ENCODE assay signal across 7 cellular contexts in the genomic region with DNA sequence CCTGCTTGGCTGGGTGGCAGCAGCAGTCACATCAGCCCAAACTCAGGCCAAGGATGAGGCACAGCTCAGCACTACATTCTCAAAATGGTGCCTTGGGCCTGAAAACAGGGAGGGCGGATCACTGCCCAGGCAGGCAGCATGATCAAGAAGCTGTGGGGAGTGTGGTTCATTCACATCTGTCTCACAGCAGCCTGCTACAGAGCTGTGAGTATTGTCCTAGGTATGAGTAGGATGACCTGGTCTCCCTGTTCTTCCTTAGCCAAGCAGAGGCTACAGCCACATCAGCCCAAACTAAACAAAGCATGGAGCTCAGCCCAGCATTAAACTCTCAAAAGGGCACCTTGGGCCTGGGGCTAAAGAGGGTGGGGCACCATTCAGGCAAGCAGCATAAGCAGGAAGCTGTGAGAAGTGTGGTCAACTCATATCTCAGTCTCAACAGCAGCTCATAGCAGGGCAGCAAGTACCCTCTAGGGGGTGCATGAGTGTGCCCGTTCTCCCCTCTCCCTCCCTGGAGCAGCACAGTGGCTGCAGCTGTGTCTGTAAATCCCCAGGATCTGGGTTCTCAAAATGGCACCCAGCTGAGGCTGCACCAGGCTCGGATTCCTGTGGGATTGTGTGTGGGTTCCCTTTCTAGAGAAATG.
A peak's percentile ranks its signal among the peaks of the same experiment; 100 is the strongest.
DNase-seq lines count a peak whose midpoint lies in the region; ATAC-seq and TF ChIP-seq lines count a peak whose summit lies in the region.

No MANE protein-coding gene starts in this region.

- peaks cover 9% of the 10 kb centered on the region; the same call in 1 of the 2 replicates for H3K4me1 ChIP-seq in MM.1S (ENCODE audit: low read length)

- no peaks in the 10 kb centered on the region for H3K79me2 ChIP-seq in MM.1S (ENCODE audit: low read length)

- peaks cover 15% of the 10 kb centered on the region for H3K4me1 Mint-ChIP-seq in activated CD8-positive, alpha-beta T cell treated with anti-CD3 and anti-CD28 coated beads, Interleukin-2, amount 10 ng/mL, durations not matched to agents 7 days and 5 days (ENCODE audit: low read depth)

- no peaks in the 10 kb centered on the region for H3K36me3 ChIP-seq in MM.1S (replicated peaks; ENCODE audit: insufficient read depth, low read length)

- no peaks in the 10 kb centered on the region for H3F3A ChIP-seq in MM.1S (ENCODE audit: insufficient read depth, low read length)

- no peaks in the 10 kb centered on the region for H3K9me3 ChIP-seq in MM.1S (replicated peaks; ENCODE audit: insufficient read depth, low read length)

- no peak overlapping the region for H3K9ac ChIP-seq in MM.1S (ENCODE audit: low read length)

- H3K9me2 ChIP-seq in MM.1S (replicated peaks; ENCODE audit: insufficient read depth, low read length): no peaks in the 10 kb centered on the region

- peak overlapping the region; percentile 85 for H3K27ac Mint-ChIP-seq in activated CD8-positive, alpha-beta T cell treated with anti-CD3 and anti-CD28 coated beads, Interleukin-2, amount 10 ng/mL, durations not matched to agents 7 days and 5 days

- H3K36me3 Mint-ChIP-seq in activated CD8-positive, alpha-beta T cell treated with anti-CD3 and anti-CD28 coated beads, Interleukin-2, amount 10 ng/mL, durations not matched to agents 7 days and 5 days (ENCODE audit: low read depth): peaks cover 8% of the 10 kb centered on the region

- peak; percentile 94 for ATAC-seq in GM18508 (IDR thresholded peaks at IDR 0.05; ENCODE audit: insufficient read depth, unreplicated experiment)
- ATAC-seq in activated CD8-positive, alpha-beta T cell treated with anti-CD3 and anti-CD28 coated beads, Interleukin-2, amount 10 ng/mL, durations not matched to agents 7 days and 5 days: peak; percentile 99

- H2AFZ ChIP-seq in MM.1S (ENCODE audit: low read length): no peak overlapping the region

- CTCF ChIA-PET in activated CD8-positive, alpha-beta T cell treated with anti-CD3 and anti-CD28 coated beads, Interleukin-2, amount 10 ng/mL, durations not matched to agents 7 days and 5 days (lab: Charles Lee): interaction anchor here (0.6 to 3.1 kb wide), 41 partner anchors 9 to 244 kb away, joined by 3 to 26 read pairs (median 6); a partner anchor contains a TSS

- no peak overlapping the region for H3K4me3 Mint-ChIP-seq in activated CD8-positive, alpha-beta T cell treated with anti-CD3 and anti-CD28 coated beads, Interleukin-2, amount 10 ng/mL, durations not matched to agents 7 days and 5 days

- no peak overlapping the region for H3K27ac ChIP-seq in MM.1S (ENCODE audit: low read length)

- peak; percentile 55 for TF ChIP-seq CTCF in MM.1S (IDR thresholded peaks at IDR 0.05; ENCODE audit: low read length)

- no peak overlapping the region for H3K4me2 ChIP-seq in MM.1S (ENCODE audit: low read depth, low read length)

- no peaks in the 10 kb centered on the region for H4K20me1 ChIP-seq in MM.1S (ENCODE audit: insufficient read depth, low read length)

- DNase-seq in HCEC 1CT: peak; percentile 68
- DNase-seq in MM.1S: peak; percentile 46
- DNase-seq in activated CD8-positive, alpha-beta T cell treated with anti-CD3 and anti-CD28 coated beads, Interleukin-2, amount 10 ng/mL, durations not matched to agents 7 days and 5 days: peak; percentile 75
- DNase-seq in germinal center (ENCODE audit: low spot score): peak; percentile 17
- DNase-seq in stimulated activated CD4-positive, alpha-beta T cell treated with anti-CD3 and anti-CD28 coated beads, TNF-alpha, amount 100 ng/mL, for 1 hour (ENCODE audit: low read depth in 3 of 3, low spot score in 1 of 3): peak in 2 of 3 donors; percentile 11 to 21
- DNase-seq in cortex of kidney (lab: John Stamatoyannopoulos, UW): no peak

- peaks cover 5% of the 10 kb centered on the region for H3K9me3 Mint-ChIP-seq in activated CD8-positive, alpha-beta T cell treated with anti-CD3 and anti-CD28 coated beads, Interleukin-2, amount 10 ng/mL, durations not matched to agents 7 days and 5 days (ENCODE audit: insufficient read depth)

- POLR2A ChIA-PET in activated CD8-positive, alpha-beta T cell treated with anti-CD3 and anti-CD28 coated beads, Interleukin-2, amount 10 ng/mL, durations not matched to agents 7 days and 5 days (lab: Charles Lee): interaction anchor here (0.5 to 1.1 kb wide), 9 partner anchors 9 to 198 kb away, joined by 3 to 5 read pairs (median 3); no protein-coding TSS in a partner anchor

- no peaks in the 10 kb centered on the region for H3K27me3 ChIP-seq in MM.1S (replicated peaks; ENCODE audit: insufficient read depth, low read length)

- H3K4me3 ChIP-seq in MM.1S (ENCODE audit: low read length): no peak overlapping the region

- H3K27me3 Mint-ChIP-seq in activated CD8-positive, alpha-beta T cell treated with anti-CD3 and anti-CD28 coated beads, Interleukin-2, amount 10 ng/mL, durations not matched to agents 7 days and 5 days (ENCODE audit: low read depth): no peaks in the 10 kb centered on the region
